21 cellular contexts compared by ENCODE assay signal in genomic region chr15:50751394-50751793, GRCh38. TPM values are rescaled to one million over a fixed set of nuclear protein-coding genes. Genes with fewer than 3 reads are reported as not detected.
DNase-seq lines count a peak whose midpoint lies in the region; ATAC-seq and TF ChIP-seq lines count a peak whose summit lies in the region.
"Had no signal": no experiment of that assay in that cellular context is flagged by ENCODE, and none has a peak within 500 bp of the region (broad histone marks: within the 10 kb centered on the region; RNA-seq: fewer than 3 reads in every experiment).

No MANE protein-coding gene starts in this region.

- intact Hi-C loops in activated CD4-positive, alpha-beta T cell treated with anti-CD3 and anti-CD28 coated beads for 36 hours (cut with DNase I, micrococcal nuclease) = no loop called here
- intact Hi-C loops in left cardiac atrium (cut with DNase I) = no loop called here

- CTCF ChIA-PET in activated CD4-positive, alpha-beta T cell treated with anti-CD3 and anti-CD28 coated beads for 36 hours (lab: Charles Lee) = no interaction called here

- WGBS in endodermal cell (ENCODE audit: insufficient coverage in 1 of 2, insufficient read length in 1 of 2), 2 experiments = 100% methylated on average over 1 to 2 of the region's 2 CpGs

- peak; percentile 72 for ATAC-seq in activated CD4-positive, alpha-beta T cell treated with anti-CD3 and anti-CD28 coated beads for 36 hours
- peak; percentile 49 for ATAC-seq in stimulated activated naive CD8-positive, alpha-beta T cell treated with anti-CD3 and anti-CD28 coated beads, Interleukin-15, Interleukin-2, amounts not matched to agents 100 U/mL and 50 U/mL, for 24 hours
- ATAC-seq in stimulated activated naive CD8-positive, alpha-beta T cell treated with anti-CD3 and anti-CD28 coated beads, Interleukin-15, amount 100 ng/mL, for 72 hours = no peak
- ATAC-seq in left cardiac atrium (no peak), GM21717 (IDR thresholded peaks at IDR 0.05; ENCODE audit: unreplicated experiment) (no peak)

- no peak overlapping the region for H3K9ac ChIP-seq in endodermal cell (ENCODE audit: extremely low read depth, low read length, poor library complexity, severe bottlenecking)
- H3K9ac ChIP-seq: BLaER1 treated with 17β-estradiol and CSF1 and Interleukin-3, amounts not matched to agents 10 nM and 100 nM had no signal

- H3K4me1 Mint-ChIP-seq in activated CD4-positive, alpha-beta T cell treated with anti-CD3 and anti-CD28 coated beads for 36 hours = peaks cover 20% of the 10 kb centered on the region
- H3K4me1 Mint-ChIP-seq in stimulated activated naive CD8-positive, alpha-beta T cell treated with anti-CD3 and anti-CD28 coated beads, Interleukin-15, amount 100 ng/mL, for 72 hours = peaks cover 45% of the 10 kb centered on the region
- peaks cover 10% of the 10 kb centered on the region for H3K4me1 Mint-ChIP-seq in endodermal cell
- H3K4me1 Mint-ChIP-seq in stimulated activated naive CD8-positive, alpha-beta T cell treated with anti-CD3 and anti-CD28 coated beads, Interleukin-15, Interleukin-2, amounts not matched to agents 100 ng/mL and 50 ng/mL, for 24 hours (ENCODE audit: low read depth) = peaks cover 29% of the 10 kb centered on the region

- no peak overlapping the region for H3K27ac ChIP-seq in endodermal cell (ENCODE audit: low read depth, low read length)
- H3K27ac ChIP-seq: 22Rv1; BLaER1 treated with 17β-estradiol and CSF1 and Interleukin-3, amounts not matched to agents 10 nM and 100 nM had no signal

- no peak overlapping the region for H3K4me3 ChIP-seq in endodermal cell (ENCODE audit: low read length)
- H3K4me3 ChIP-seq: BLaER1 treated with 17β-estradiol and CSF1 and Interleukin-3, amounts not matched to agents 10 nM and 100 nM had no signal

- H3K4me3 Mint-ChIP-seq in activated CD4-positive, alpha-beta T cell treated with anti-CD3 and anti-CD28 coated beads for 36 hours = no peak overlapping the region
- no peak overlapping the region for H3K4me3 Mint-ChIP-seq in stimulated activated naive CD8-positive, alpha-beta T cell treated with anti-CD3 and anti-CD28 coated beads, Interleukin-15, amount 100 ng/mL, for 72 hours
- H3K4me3 Mint-ChIP-seq in endodermal cell = no peak overlapping the region
- H3K4me3 Mint-ChIP-seq in stimulated activated naive CD8-positive, alpha-beta T cell treated with anti-CD3 and anti-CD28 coated beads, Interleukin-15, Interleukin-2, amounts not matched to agents 100 ng/mL and 50 ng/mL, for 24 hours = no peak overlapping the region
- H3K4me3 Mint-ChIP-seq: CD4-positive, alpha-beta memory T cell had no signal

- POLR2A ChIA-PET in activated CD4-positive, alpha-beta T cell treated with anti-CD3 and anti-CD28 coated beads for 36 hours (lab: Charles Lee) = interaction anchor here (0.5 kb wide), 1 partner anchor 39 kb away, joined by 3 read pairs; no protein-coding TSS in a partner anchor

- no peaks in the 10 kb centered on the region for H3K27me3 ChIP-seq in endodermal cell (ENCODE audit: control insufficient read depth, insufficient read depth, low read length, poor library complexity, severe bottlenecking)
- H3K27me3 ChIP-seq: BLaER1 treated with 17β-estradiol and CSF1 and Interleukin-3, amounts not matched to agents 10 nM and 100 nM had no signal

- H3K4me1 ChIP-seq in endodermal cell (ENCODE audit: control insufficient read depth, insufficient read depth, low read length) = no peaks in the 10 kb centered on the region

- H3K36me3 ChIP-seq in endodermal cell (ENCODE audit: control insufficient read depth, insufficient read depth, low read length) = peaks cover 28% of the 10 kb centered on the region

- H3K27me3 Mint-ChIP-seq in activated CD4-positive, alpha-beta T cell treated with anti-CD3 and anti-CD28 coated beads for 36 hours = no peaks in the 10 kb centered on the region
- H3K27me3 Mint-ChIP-seq in stimulated activated naive CD8-positive, alpha-beta T cell treated with anti-CD3 and anti-CD28 coated beads, Interleukin-15, amount 100 ng/mL, for 72 hours = no peaks in the 10 kb centered on the region
- H3K27me3 Mint-ChIP-seq in endodermal cell (ENCODE audit: insufficient read depth) = no peaks in the 10 kb centered on the region
- H3K27me3 Mint-ChIP-seq in stimulated activated naive CD8-positive, alpha-beta T cell treated with anti-CD3 and anti-CD28 coated beads, Interleukin-15, Interleukin-2, amounts not matched to agents 100 ng/mL and 50 ng/mL, for 24 hours = no peaks in the 10 kb centered on the region
- H3K27me3 Mint-ChIP-seq: CD4-positive, alpha-beta memory T cell had no signal

- DNase-seq in activated CD4-positive, alpha-beta T cell treated with anti-CD3 and anti-CD28 coated beads for 36 hours = no peak
- DNase-seq in activated CD4-positive, alpha-beta T cell treated with anti-CD3 and anti-CD28 coated beads for 4 hours = no peak
- no peak for DNase-seq in stimulated activated naive CD8-positive, alpha-beta T cell treated with anti-CD3 and anti-CD28 coated beads, Interleukin-15, Interleukin-2, amounts not matched to agents 100 U/mL and 50 U/mL, for 24 hours
- no peak for DNase-seq in stimulated activated naive CD8-positive, alpha-beta T cell treated with anti-CD3 and anti-CD28 coated beads, Interleukin-15, amount 100 ng/mL, for 72 hours
- DNase-seq in endodermal cell = no peak
- DNase-seq in left cardiac atrium = no peak
- DNase-seq: ACHN, DND-41, Kasumi-1, NCI-H1694, NCI-H2081, NCI-H2171, NCI-H345, NCI-H524, NCI-H82, Right ventricle myocardium superior had no signal

- H3K36me3 Mint-ChIP-seq in activated CD4-positive, alpha-beta T cell treated with anti-CD3 and anti-CD28 coated beads for 36 hours (ENCODE audit: low read depth) = peaks cover 16% of the 10 kb centered on the region
- H3K36me3 Mint-ChIP-seq in endodermal cell (ENCODE audit: low read depth) = peaks cover 21% of the 10 kb centered on the region
- H3K36me3 Mint-ChIP-seq in stimulated activated naive CD8-positive, alpha-beta T cell treated with anti-CD3 and anti-CD28 coated beads, Interleukin-15, Interleukin-2, amounts not matched to agents 100 ng/mL and 50 ng/mL, for 24 hours (ENCODE audit: low read depth) = peaks cover 37% of the 10 kb centered on the region

- no peaks in the 10 kb centered on the region for H3K9me3 Mint-ChIP-seq in activated CD4-positive, alpha-beta T cell treated with anti-CD3 and anti-CD28 coated beads for 36 hours (ENCODE audit: low read depth)
- no peaks in the 10 kb centered on the region for H3K9me3 Mint-ChIP-seq in stimulated activated naive CD8-positive, alpha-beta T cell treated with anti-CD3 and anti-CD28 coated beads, Interleukin-15, amount 100 ng/mL, for 72 hours
- no peaks in the 10 kb centered on the region for H3K9me3 Mint-ChIP-seq in endodermal cell
- no peaks in the 10 kb centered on the region for H3K9me3 Mint-ChIP-seq in stimulated activated naive CD8-positive, alpha-beta T cell treated with anti-CD3 and anti-CD28 coated beads, Interleukin-15, Interleukin-2, amounts not matched to agents 100 ng/mL and 50 ng/mL, for 24 hours
- H3K9me3 Mint-ChIP-seq: CD4-positive, alpha-beta memory T cell had no signal

- H3K27ac Mint-ChIP-seq in activated CD4-positive, alpha-beta T cell treated with anti-CD3 and anti-CD28 coated beads for 36 hours = no peak overlapping the region
- no peak overlapping the region for H3K27ac Mint-ChIP-seq in stimulated activated naive CD8-positive, alpha-beta T cell treated with anti-CD3 and anti-CD28 coated beads, Interleukin-15, amount 100 ng/mL, for 72 hours
- H3K27ac Mint-ChIP-seq in endodermal cell = peak overlapping the region; percentile 50
- peak overlapping the region; percentile 11 for H3K27ac Mint-ChIP-seq in stimulated activated naive CD8-positive, alpha-beta T cell treated with anti-CD3 and anti-CD28 coated beads, Interleukin-15, Interleukin-2, amounts not matched to agents 100 ng/mL and 50 ng/mL, for 24 hours

- no peak for TF ChIP-seq CTCF in endodermal cell (conservative IDR thresholded peaks at IDR 0.05)

- no peaks in the 10 kb centered on the region for H3K9me3 ChIP-seq in endodermal cell (ENCODE audit: control insufficient read depth, low read length)
- H3K9me3 ChIP-seq: BLaER1 treated with 17β-estradiol and CSF1 and Interleukin-3, amounts not matched to agents 10 nM and 100 nM had no signal

RNA-seq across cellular contexts. Expression of gene SPPL2A, which starts 14.1 kb away (rescaled TPM):
- 10 to 100 TPM; 53.1 to 66.1 TPM for total RNA-seq in activated CD4-positive, alpha-beta T cell treated with anti-CD3 and anti-CD28 coated beads for 36 hours
- total RNA-seq in endodermal cell = 10 to 100 TPM; 62.4 to 78.7 TPM
- polyA plus RNA-seq in endodermal cell (2013, experiment 1 of 2) = 22.5 TPM
- polyA plus RNA-seq in endodermal cell (2013, experiment 2 of 2) = 23.8 TPM
- total RNA-seq in left cardiac atrium = 100 to 1,000 TPM in 1 of 2 donors, 10 to 100 TPM in 1; 95.1 to 129 TPM

Comparison
In these comparisons a context has a peak if more than half of its experiments do, and no peak if none do; other contexts are left out.
1. ATAC-seq: peak in activated CD4-positive, alpha-beta T cell treated with anti-CD3 and anti-CD28 coated beads for 36 hours (single experiment) and stimulated activated naive CD8-positive, alpha-beta T cell treated with anti-CD3 and anti-CD28 coated beads, Interleukin-15, Interleukin-2, amounts not matched to agents 100 U/mL and 50 U/mL, for 24 hours (single experiment); none in stimulated activated naive CD8-positive, alpha-beta T cell treated with anti-CD3 and anti-CD28 coated beads, Interleukin-15, amount 100 ng/mL, for 72 hours (single experiment), left cardiac atrium (0 of 2) and GM21717 (single experiment).
2. H3K27ac Mint-ChIP-seq: peak in endodermal cell (single experiment) and stimulated activated naive CD8-positive, alpha-beta T cell treated with anti-CD3 and anti-CD28 coated beads, Interleukin-15, Interleukin-2, amounts not matched to agents 100 ng/mL and 50 ng/mL, for 24 hours (single experiment); none in activated CD4-positive, alpha-beta T cell treated with anti-CD3 and anti-CD28 coated beads for 36 hours (single experiment) and stimulated activated naive CD8-positive, alpha-beta T cell treated with anti-CD3 and anti-CD28 coated beads, Interleukin-15, amount 100 ng/mL, for 72 hours (0 of 2).